ENCODE assay signal across 13 cellular contexts in genomic region chr7:111029141-111029572, GRCh38.
DNase-seq lines count a peak whose midpoint lies in the region; ATAC-seq and TF ChIP-seq lines count a peak whose summit lies in the region.
"Had no signal": no experiment of that assay in that cellular context is flagged by ENCODE, and none has a peak within 500 bp of the region (broad histone marks: within the 10 kb centered on the region; RNA-seq: fewer than 3 reads in every experiment).

No MANE protein-coding gene starts in this region.

- H3K4me2 ChIP-seq in smooth muscle cell, result no peak overlapping the region

- TF ChIP-seq CTCF in smooth muscle cell (IDR thresholded peaks at IDR 0.05; ENCODE audit: borderline replicate concordance, insufficient read depth, poor library complexity, severe bottlenecking), result no peak

- H4K20me1 ChIP-seq in smooth muscle cell (ENCODE audit: low read depth), result no peaks in the 10 kb centered on the region

- H3F3A ChIP-seq in smooth muscle cell (ENCODE audit: low read depth), result no peaks in the 10 kb centered on the region

- ATAC-seq in HG03139 (IDR thresholded peaks at IDR 0.05; ENCODE audit: unreplicated experiment), result peak; percentile 11
- ATAC-seq in stimulated activated naive CD8-positive, alpha-beta T cell treated with anti-CD3 and anti-CD28 coated beads, Interleukin-15, amount 100 ng/mL, for 72 hours, result peak; percentile 54

- peaks cover 11% of the 10 kb centered on the region for H3K4me1 ChIP-seq in smooth muscle cell (ENCODE audit: low read depth)

- no peaks in the 10 kb centered on the region for H3K36me3 ChIP-seq in smooth muscle cell (ENCODE audit: low read depth)
- H3K36me3 ChIP-seq: adrenal gland, neutrophil had no signal

- no peak overlapping the region for H3K4me3 ChIP-seq in smooth muscle cell
- H3K4me3 ChIP-seq: adrenal gland had no signal

- 65% methylated on average over 1 of the region's 1 CpG for WGBS in smooth muscle cell (ENCODE audit: low lambda C conversion rate)

- H3K36me3 Mint-ChIP-seq in activated naive CD4-positive, alpha-beta T cell treated with anti-CD3 and anti-CD28 coated beads, Interleukin-2, amount 10 ng/mL, durations not matched to agents 7 days and 5 days, result peaks cover 45% of the 10 kb centered on the region

- no peaks in the 10 kb centered on the region for H3K27me3 Mint-ChIP-seq in activated naive CD4-positive, alpha-beta T cell treated with anti-CD3 and anti-CD28 coated beads, Interleukin-2, amount 10 ng/mL, durations not matched to agents 7 days and 5 days
- H3K27me3 Mint-ChIP-seq in stimulated activated naive CD8-positive, alpha-beta T cell treated with anti-CD3 and anti-CD28 coated beads, Interleukin-15, amount 100 ng/mL, for 72 hours, result no peaks in the 10 kb centered on the region

- H3K27ac Mint-ChIP-seq in activated naive CD4-positive, alpha-beta T cell treated with anti-CD3 and anti-CD28 coated beads, Interleukin-2, amount 10 ng/mL, durations not matched to agents 7 days and 5 days, result peak overlapping the region; percentile 50
- peak overlapping the region; percentile 97 to 99 for H3K27ac Mint-ChIP-seq in stimulated activated naive CD8-positive, alpha-beta T cell treated with anti-CD3 and anti-CD28 coated beads, Interleukin-15, amount 100 ng/mL, for 72 hours

- H3K27me3 ChIP-seq in smooth muscle cell (ENCODE audit: low read depth), result no peaks in the 10 kb centered on the region
- H3K27me3 ChIP-seq: adrenal gland, neutrophil had no signal

- H3K79me2 ChIP-seq in smooth muscle cell (ENCODE audit: low read depth), result no peaks in the 10 kb centered on the region

- H3K4me3 Mint-ChIP-seq in activated naive CD4-positive, alpha-beta T cell treated with anti-CD3 and anti-CD28 coated beads, Interleukin-2, amount 10 ng/mL, durations not matched to agents 7 days and 5 days, result no peak overlapping the region
- peak overlapping the region; percentile 56 to 83 for H3K4me3 Mint-ChIP-seq in stimulated activated naive CD8-positive, alpha-beta T cell treated with anti-CD3 and anti-CD28 coated beads, Interleukin-15, amount 100 ng/mL, for 72 hours

- peaks cover 4% of the 10 kb centered on the region for H3K9me3 Mint-ChIP-seq in activated naive CD4-positive, alpha-beta T cell treated with anti-CD3 and anti-CD28 coated beads, Interleukin-2, amount 10 ng/mL, durations not matched to agents 7 days and 5 days
- no peaks in the 10 kb centered on the region for H3K9me3 Mint-ChIP-seq in stimulated activated naive CD8-positive, alpha-beta T cell treated with anti-CD3 and anti-CD28 coated beads, Interleukin-15, amount 100 ng/mL, for 72 hours

- no peak overlapping the region for H2AFZ ChIP-seq in smooth muscle cell (ENCODE audit: low read depth)

- H3K9me3 ChIP-seq in smooth muscle cell (replicated peaks; ENCODE audit: low read depth), result no peaks in the 10 kb centered on the region
- H3K9me3 ChIP-seq: adrenal gland, neutrophil had no signal

- H3K4me1 Mint-ChIP-seq in activated naive CD4-positive, alpha-beta T cell treated with anti-CD3 and anti-CD28 coated beads, Interleukin-2, amount 10 ng/mL, durations not matched to agents 7 days and 5 days, result peaks cover 58% of the 10 kb centered on the region
- peaks cover 73% of the 10 kb centered on the region for H3K4me1 Mint-ChIP-seq in stimulated activated naive CD8-positive, alpha-beta T cell treated with anti-CD3 and anti-CD28 coated beads, Interleukin-15, amount 100 ng/mL, for 72 hours

- H3K9ac ChIP-seq in smooth muscle cell (ENCODE audit: low read depth), result no peak overlapping the region

- CTCF ChIA-PET in activated naive CD4-positive, alpha-beta T cell treated with anti-CD3 and anti-CD28 coated beads, Interleukin-2, amount 10 ng/mL, durations not matched to agents 7 days and 5 days (lab: Charles Lee), result interaction anchor here (0.6 to 0.7 kb wide), 3 partner anchors 59 to 139 kb away, joined by 3 read pairs; no protein-coding TSS in a partner anchor

- DNase-seq in activated naive CD4-positive, alpha-beta T cell treated with Interleukin-2 at 50 U/mL for 16 hours, result peak; percentile 4
- no peak for DNase-seq in activated naive CD4-positive, alpha-beta T cell treated with anti-CD3 and anti-CD28 coated beads, Interleukin-2, amount 50 U/mL, for 16 hours
- no peak for DNase-seq in activated naive CD4-positive, alpha-beta T cell treated with anti-CD3 and anti-CD28 coated beads, Interleukin-2, amount 10 ng/mL, durations not matched to agents 7 days and 5 days
- DNase-seq in stimulated activated naive CD8-positive, alpha-beta T cell treated with anti-CD3 and anti-CD28 coated beads, Interleukin-15, amount 100 ng/mL, for 72 hours, result peak in 1 of 2 donors; percentile 15
- DNase-seq in iPS-NIHi11 (ENCODE audit: low spot score), result no peak
- no peak for DNase-seq in smooth muscle cell (lab: John Stamatoyannopoulos, UW; ENCODE audit: unreplicated experiment)
- no peak for DNase-seq in DMS153 treated with DMSO at 0.1 percent for 48 hours (lab: John Stamatoyannopoulos, UW; ENCODE audit: unreplicated experiment)
- DNase-seq: NCI-H748 treated with DMSO at 0.1 percent for 48 hours, T-helper 9 cell, trophoblast cell had no signal

- no peak overlapping the region for H3K27ac ChIP-seq in smooth muscle cell (ENCODE audit: low read depth)
- H3K27ac ChIP-seq: neutrophil had no signal
